14 cellular contexts compared by ENCODE assay signal in the genomic region with DNA sequence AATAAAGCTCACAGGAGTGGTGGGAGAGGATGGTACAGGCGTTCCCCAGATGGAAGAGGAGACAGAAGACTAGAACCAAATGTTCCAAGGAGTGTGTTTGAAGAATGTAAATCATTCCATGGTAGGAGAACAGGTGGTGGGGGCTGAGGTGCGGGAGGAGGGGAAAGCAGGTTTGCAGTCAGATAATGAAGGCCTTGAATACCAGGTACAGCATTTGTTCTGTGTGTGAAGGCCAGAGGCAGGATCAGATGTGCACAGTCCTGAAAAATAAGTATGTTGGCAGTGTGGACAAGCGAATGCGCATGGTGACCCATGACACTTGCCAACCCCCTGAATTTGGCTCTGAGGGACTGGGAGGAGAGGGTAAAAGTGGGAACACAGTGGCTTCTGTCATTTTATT. TPM values are rescaled to one million over a fixed set of nuclear protein-coding genes. Genes with fewer than 3 reads are reported as not detected.
DNase-seq lines count a peak whose midpoint lies in the region; ATAC-seq and TF ChIP-seq lines count a peak whose summit lies in the region.
"Had no signal": no experiment of that assay in that cellular context is flagged by ENCODE, and none has a peak within 500 bp of the region (broad histone marks: within the 10 kb centered on the region; RNA-seq: fewer than 3 reads in every experiment).

No MANE protein-coding gene starts in this region.

- H3K4me1 ChIP-seq in body of pancreas (peaks cover 56% of the 10 kb centered on the region), mesenchymal stem cell (ENCODE audit: control insufficient read depth, insufficient read depth, low read depth, low read length) (peaks cover 2% of the 10 kb centered on the region), stomach (no peaks in the 10 kb centered on the region)
- H3K4me1 ChIP-seq: A549, Caco-2 had no signal

- H3K4me3 ChIP-seq in body of pancreas (no peak overlapping the region), mesenchymal stem cell (ENCODE audit: insufficient read depth in 1 of 2, low read depth in 1 of 2, low read length in 2 of 2) (no peak overlapping the region), stomach (no peak overlapping the region)
- H3K4me3 ChIP-seq: A549 had no signal

- H3K14ac ChIP-seq in mesenchymal stem cell (ENCODE audit: low read length in 2 of 2): no peak overlapping the region

- ATAC-seq in body of pancreas (peak; percentile 80), GM21717 (IDR thresholded peaks at IDR 0.05; ENCODE audit: unreplicated experiment) (no peak)
- ATAC-seq: A549 had no signal

- H3K36me3 ChIP-seq in body of pancreas (replicated peaks in 1 of 2; ENCODE audit: insufficient read depth in 1 of 2, low read depth in 2 of 2): no peaks in the 10 kb centered on the region
- no peaks in the 10 kb centered on the region for H3K36me3 ChIP-seq in mesenchymal stem cell (ENCODE audit: control insufficient read depth in 1 of 2, insufficient read depth in 2 of 2, low read depth in 1 of 2, low read length in 2 of 2)
- no peaks in the 10 kb centered on the region for H3K36me3 ChIP-seq in stomach

- no peak overlapping the region for H3K27ac Mint-ChIP-seq in MCF 10A (ENCODE audit: low read depth, unreplicated experiment)
- H3K27ac Mint-ChIP-seq: CD4-positive, alpha-beta T cell; H9 had no signal

- no peak overlapping the region for H3K4ac ChIP-seq in mesenchymal stem cell (ENCODE audit: low read depth in 1 of 2, low read length in 2 of 2)

- no peak overlapping the region for H2BK5ac ChIP-seq in mesenchymal stem cell (ENCODE audit: low read depth, low read length, poor library complexity, severe bottlenecking)

- no peak overlapping the region for H3K9ac ChIP-seq in mesenchymal stem cell (ENCODE audit: low read length)

- H3K27me3 Mint-ChIP-seq in MCF 10A (ENCODE audit: insufficient read depth, unreplicated experiment): peaks cover 20% of the 10 kb centered on the region

- H2BK15ac ChIP-seq in mesenchymal stem cell (ENCODE audit: low read depth, poor library complexity, severe bottlenecking): no peak overlapping the region

- no peaks in the 10 kb centered on the region for H3K36me3 Mint-ChIP-seq in MCF 10A (ENCODE audit: insufficient read depth, unreplicated experiment)

- no TSS peak for BruUV-seq in MCF 10A (replicated peaks; lab: Mats Ljungman, UMichigan)

- no peak for TF ChIP-seq POLR2A in body of pancreas (IDR thresholded peaks at IDR 0.05)
- TF ChIP-seq POLR2A in stomach (IDR thresholded peaks at IDR 0.05): no peak

- no peaks in the 10 kb centered on the region for H3K9me3 Mint-ChIP-seq in MCF 10A (ENCODE audit: unreplicated experiment)
- H3K9me3 Mint-ChIP-seq: CD4-positive, alpha-beta T cell; H9 had no signal

- H3K27me3 ChIP-seq in body of pancreas (no peaks in the 10 kb centered on the region), mesenchymal stem cell (ENCODE audit: control insufficient read depth in 1 of 2, insufficient read depth in 1 of 2, low read length in 2 of 2) (peaks cover 5 to 24% of the 10 kb centered on the region in 2 experiments), stomach (no peaks in the 10 kb centered on the region)

- POLR2A ChIA-PET in MCF 10A (lab: Yijun Ruan, JAX): interaction anchor here (0.7 kb wide), 1 partner anchor 364 kb away, joined by 3 read pairs; no protein-coding TSS in a partner anchor

- no peaks in the 10 kb centered on the region for H3K4me1 Mint-ChIP-seq in MCF 10A (ENCODE audit: insufficient read depth, unreplicated experiment)

- no peak overlapping the region for H3K4me2 ChIP-seq in mesenchymal stem cell (ENCODE audit: low read length, poor library complexity, severe bottlenecking)
- H3K4me2 ChIP-seq: A549 had no signal

- H2AK5ac ChIP-seq in mesenchymal stem cell (ENCODE audit: low read length, severe bottlenecking): peak overlapping the region; percentile 15

- H4K8ac ChIP-seq in mesenchymal stem cell (ENCODE audit: low read length): no peak overlapping the region

- H4K91ac ChIP-seq in mesenchymal stem cell (ENCODE audit: low read length): no peak overlapping the region

- no peak for TF ChIP-seq EP300 in stomach (IDR thresholded peaks at IDR 0.05)

- WGBS in body of pancreas, 2 donors: 36 to 37% methylated on average over 4 of the region's 4 CpGs
- WGBS in mesenchymal stem cell: 92% methylated on average over 3 of the region's 4 CpGs
- WGBS in stomach, 5 donors: 88 to 92% (median 91%) methylated on average over 4 of the region's 4 CpGs

- TF ChIP-seq CTCF in body of pancreas (IDR thresholded peaks at IDR 0.05): no peak
- no peak for TF ChIP-seq CTCF in stomach (IDR thresholded peaks at IDR 0.05)
- TF ChIP-seq CTCF in MCF 10A (IDR thresholded peaks at IDR 0.05; ENCODE audit: unreplicated experiment): no peak

- H3K23ac ChIP-seq in mesenchymal stem cell (ENCODE audit: low read length in 2 of 2): no peak overlapping the region

- H2BK120ac ChIP-seq in mesenchymal stem cell (ENCODE audit: low read depth, low read length): no peak overlapping the region

- no peak overlapping the region for H3K4me3 Mint-ChIP-seq in MCF 10A (ENCODE audit: unreplicated experiment)
- H3K4me3 Mint-ChIP-seq: CD4-positive, alpha-beta T cell; H9 had no signal

- DNase-seq in NCI-H2171 treated with DMSO at 0.1 percent for 48 hours (lab: John Stamatoyannopoulos, UW): peak; percentile 20
- DNase-seq in NCI-H2171 (lab: John Stamatoyannopoulos, UW): no peak
- peak; percentile 42 to 76 (median 60) for DNase-seq in body of pancreas
- DNase-seq in mesenchymal stem cell: no peak
- DNase-seq in stomach: peak; percentile 9
- DNase-seq in MCF 10A (ENCODE audit: unreplicated experiment): no peak
- DNase-seq: AML-193; Caco-2; CD4-positive, alpha-beta T cell; H9 had no signal

- intact Hi-C loops in body of pancreas (cut with DNase I) (no loop called here), stomach (cut with DNase I; ENCODE audit: low total_unique reads) (no loop called here), MCF 10A (cut with micrococcal nuclease) (no loop called here)

- no peak overlapping the region for H3K18ac ChIP-seq in mesenchymal stem cell (ENCODE audit: low read depth in 1 of 2, low read length in 2 of 2)

- no peak overlapping the region for H2AFZ ChIP-seq in mesenchymal stem cell (ENCODE audit: low read depth, low read length)

- no peaks in the 10 kb centered on the region for H3K79me1 ChIP-seq in mesenchymal stem cell (replicated peaks; ENCODE audit: low read length, poor library complexity, severe bottlenecking)

- H3K9me3 ChIP-seq in body of pancreas: no peaks in the 10 kb centered on the region
- H3K9me3 ChIP-seq in mesenchymal stem cell (ENCODE audit: control insufficient read depth, low read length): no peaks in the 10 kb centered on the region
- no peaks in the 10 kb centered on the region for H3K9me3 ChIP-seq in stomach
- H3K9me3 ChIP-seq: A549, Caco-2 had no signal

- peak overlapping the region; percentile 29 to 65 (median 51) for H3K27ac ChIP-seq in body of pancreas
- H3K27ac ChIP-seq in mesenchymal stem cell (ENCODE audit: low read length, poor library complexity, severe bottlenecking): no peak overlapping the region
- H3K27ac ChIP-seq in stomach: no peak overlapping the region
- H3K27ac ChIP-seq: 22Rv1, A549, C4-2B had no signal

- H2BK12ac ChIP-seq in mesenchymal stem cell (ENCODE audit: low read length in 2 of 2): no peak overlapping the region

- CTCF ChIA-PET in MCF 10A (lab: Yijun Ruan, JAX): interaction anchor here (1.4 kb wide), 1 partner anchor 15 kb away, joined by 4 read pairs; no protein-coding TSS in a partner anchor

RNA-seq across cellular contexts. Expression of a gene that starts 59.9 kb away (rescaled TPM):
- total RNA-seq in body of pancreas (10 to 100 TPM; 11.7 to 17.5 TPM), stomach (10 to 100 TPM in 4 of 5 donors, under 1 TPM in 1; 0.58 to 68.7 (median 28.4) TPM), MCF 10A (2022) (17.5 and 26.2 TPM in 2 replicates)
- 10.5 TPM for polyA plus RNA-seq in mesenchymal stem cell (2013, experiment 1 of 2)
- polyA plus RNA-seq in mesenchymal stem cell (2013, experiment 2 of 2): 9.8 TPM
- 10 to 100 TPM; 12.1 to 17.7 (median 17.0) TPM for polyA plus RNA-seq in stomach

Comparison
In these comparisons a context has a peak if more than half of its experiments do, and no peak if none do; other contexts are left out.
1. DNase-seq: peak in NCI-H2171 treated with DMSO at 0.1 percent for 48 hours (single experiment), body of pancreas (4 of 4) and stomach (single experiment); none in NCI-H2171 (single experiment), mesenchymal stem cell (single experiment) and MCF 10A (single experiment).
2. H3K27ac ChIP-seq: peak in body of pancreas (4 of 4); none in mesenchymal stem cell (single experiment) and stomach (0 of 5).